In the genomic region with DNA sequence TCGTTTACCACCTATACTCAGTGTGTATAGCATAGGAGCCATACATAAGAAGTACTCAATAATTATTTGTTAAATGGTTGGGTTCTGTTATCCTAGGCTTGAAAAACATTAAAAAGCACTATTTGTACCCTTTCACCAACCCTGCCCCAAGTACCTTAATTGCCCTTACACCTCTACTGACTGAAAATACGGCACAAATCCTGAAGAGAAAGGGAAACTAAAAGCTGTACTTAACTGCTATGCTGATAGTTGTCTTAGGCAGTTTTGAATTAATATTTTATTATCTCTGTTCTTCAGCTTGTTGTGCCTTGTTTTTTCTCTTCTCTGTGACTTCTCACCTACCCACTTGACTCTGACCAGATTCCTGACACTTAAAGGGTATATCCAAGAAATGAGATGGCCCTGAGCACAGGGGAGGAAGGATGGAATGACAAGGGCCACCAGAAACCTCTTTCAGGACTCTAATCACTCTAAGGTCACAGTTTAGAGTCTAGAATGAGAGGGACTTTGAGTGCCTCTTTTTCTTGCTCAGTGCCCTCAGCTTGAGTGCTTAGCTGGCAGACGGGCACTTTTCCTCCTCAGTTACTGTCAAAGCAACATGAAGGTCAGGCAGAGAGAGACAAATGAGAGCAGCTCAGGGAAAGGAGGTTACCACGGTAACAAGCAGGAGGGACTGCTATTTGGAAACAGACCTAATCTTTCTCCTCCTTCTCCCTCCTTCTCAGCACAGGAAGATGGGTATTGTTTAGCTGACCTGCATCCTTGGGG, we compare ENCODE assay signal across 1 cellular context.
TF ChIP-seq lines count a peak whose summit lies in the region.

No MANE protein-coding gene starts in this region.

TF ChIP-seq in WTC11, 78 proteins besides CTCF, POLR2A, EP300 and RAD21 (continued from another document):
- TF ChIP-seq, protein P1, sequence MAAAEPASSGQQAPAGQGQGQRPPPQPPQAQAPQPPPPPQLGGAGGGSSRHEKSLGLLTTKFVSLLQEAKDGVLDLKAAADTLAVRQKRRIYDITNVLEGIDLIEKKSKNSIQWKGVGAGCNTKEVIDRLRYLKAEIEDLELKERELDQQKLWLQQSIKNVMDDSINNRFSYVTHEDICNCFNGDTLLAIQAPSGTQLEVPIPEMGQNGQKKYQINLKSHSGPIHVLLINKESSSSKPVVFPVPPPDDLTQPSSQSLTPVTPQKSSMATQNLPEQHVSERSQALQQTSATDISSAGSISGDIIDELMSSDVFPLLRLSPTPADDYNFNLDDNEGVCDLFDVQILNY (CRISPR knock-in tag; IDR thresholded peaks at IDR 0.05), result no peak
- TF ChIP-seq ATF1 (CRISPR knock-in tag; IDR thresholded peaks at IDR 0.05) (no peak), NR3C1 (CRISPR knock-in tag; conservative IDR thresholded peaks at IDR 0.05; ENCODE audit: low read depth) (no peak)
- TF ChIP-seq, protein P2, sequence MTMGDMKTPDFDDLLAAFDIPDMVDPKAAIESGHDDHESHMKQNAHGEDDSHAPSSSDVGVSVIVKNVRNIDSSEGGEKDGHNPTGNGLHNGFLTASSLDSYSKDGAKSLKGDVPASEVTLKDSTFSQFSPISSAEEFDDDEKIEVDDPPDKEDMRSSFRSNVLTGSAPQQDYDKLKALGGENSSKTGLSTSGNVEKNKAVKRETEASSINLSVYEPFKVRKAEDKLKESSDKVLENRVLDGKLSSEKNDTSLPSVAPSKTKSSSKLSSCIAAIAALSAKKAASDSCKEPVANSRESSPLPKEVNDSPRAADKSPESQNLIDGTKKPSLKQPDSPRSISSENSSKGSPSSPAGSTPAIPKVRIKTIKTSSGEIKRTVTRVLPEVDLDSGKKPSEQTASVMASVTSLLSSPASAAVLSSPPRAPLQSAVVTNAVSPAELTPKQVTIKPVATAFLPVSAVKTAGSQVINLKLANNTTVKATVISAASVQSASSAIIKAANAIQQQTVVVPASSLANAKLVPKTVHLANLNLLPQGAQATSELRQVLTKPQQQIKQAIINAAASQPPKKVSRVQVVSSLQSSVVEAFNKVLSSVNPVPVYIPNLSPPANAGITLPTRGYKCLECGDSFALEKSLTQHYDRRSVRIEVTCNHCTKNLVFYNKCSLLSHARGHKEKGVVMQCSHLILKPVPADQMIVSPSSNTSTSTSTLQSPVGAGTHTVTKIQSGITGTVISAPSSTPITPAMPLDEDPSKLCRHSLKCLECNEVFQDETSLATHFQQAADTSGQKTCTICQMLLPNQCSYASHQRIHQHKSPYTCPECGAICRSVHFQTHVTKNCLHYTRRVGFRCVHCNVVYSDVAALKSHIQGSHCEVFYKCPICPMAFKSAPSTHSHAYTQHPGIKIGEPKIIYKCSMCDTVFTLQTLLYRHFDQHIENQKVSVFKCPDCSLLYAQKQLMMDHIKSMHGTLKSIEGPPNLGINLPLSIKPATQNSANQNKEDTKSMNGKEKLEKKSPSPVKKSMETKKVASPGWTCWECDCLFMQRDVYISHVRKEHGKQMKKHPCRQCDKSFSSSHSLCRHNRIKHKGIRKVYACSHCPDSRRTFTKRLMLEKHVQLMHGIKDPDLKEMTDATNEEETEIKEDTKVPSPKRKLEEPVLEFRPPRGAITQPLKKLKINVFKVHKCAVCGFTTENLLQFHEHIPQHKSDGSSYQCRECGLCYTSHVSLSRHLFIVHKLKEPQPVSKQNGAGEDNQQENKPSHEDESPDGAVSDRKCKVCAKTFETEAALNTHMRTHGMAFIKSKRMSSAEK (CRISPR knock-in tag; IDR thresholded peaks at IDR 0.05; ENCODE audit: borderline replicate concordance), result no peak
